In the genomic region with DNA sequence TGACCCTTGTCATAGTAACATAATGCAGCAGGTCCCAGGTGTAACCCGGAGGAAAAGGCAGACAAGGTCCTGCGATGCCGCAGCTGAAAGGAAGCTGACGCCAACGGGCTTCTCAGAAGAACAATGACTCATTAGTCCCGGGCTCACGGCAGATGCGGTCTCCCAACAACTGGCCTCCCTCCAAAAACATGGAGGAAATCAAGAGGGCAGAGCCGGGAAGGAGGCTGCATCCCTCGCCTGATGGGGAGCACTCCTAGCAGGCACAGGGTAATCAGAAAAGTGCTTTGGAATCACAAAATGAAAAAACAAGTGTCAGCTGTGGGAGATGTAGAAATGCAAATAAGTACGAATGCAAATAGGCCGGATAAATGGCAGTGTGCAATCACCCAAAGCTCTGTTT, we compare ENCODE assay signal across 7 cellular contexts.
DNase-seq lines count a peak whose midpoint lies in the region; TF ChIP-seq lines count a peak whose summit lies in the region.

No MANE protein-coding gene starts in this region.

- H2AFZ ChIP-seq in smooth muscle cell (ENCODE audit: low read depth): no peak overlapping the region

- H3K27ac ChIP-seq in subcutaneous abdominal adipose tissue (ENCODE audit: low read depth, low read length) (peak overlapping the region; percentile 61), smooth muscle cell (ENCODE audit: low read depth) (no peak overlapping the region)

- no peak overlapping the region for H3K4me3 ChIP-seq in fibroblast of villous mesenchyme (ENCODE audit: low read depth, low read length)
- H3K4me3 ChIP-seq in subcutaneous abdominal adipose tissue (ENCODE audit: low read depth in 1 of 5, low read length in 5 of 5): peak overlapping the region in 4 of 5 donors; percentile 12 to 57 (median 35)
- no peak overlapping the region for H3K4me3 ChIP-seq in smooth muscle cell

- H3K4me1 ChIP-seq in subcutaneous abdominal adipose tissue (ENCODE audit: control insufficient read depth in 5 of 5, insufficient read depth in 5 of 5, low read length in 5 of 5) (peaks cover 7 to 42% (median 29%) of the 10 kb centered on the region in 5 donors), smooth muscle cell (ENCODE audit: low read depth) (peaks cover 19% of the 10 kb centered on the region)

- WGBS in smooth muscle cell (ENCODE audit: low lambda C conversion rate): 68% methylated on average over 12 of the region's 12 CpGs

- H3K27me3 ChIP-seq in subcutaneous abdominal adipose tissue (ENCODE audit: control insufficient read depth in 5 of 5, insufficient read depth in 4 of 5, low read length in 5 of 5) (no peaks in the 10 kb centered on the region), smooth muscle cell (ENCODE audit: low read depth) (no peaks in the 10 kb centered on the region)

- H4K20me1 ChIP-seq in smooth muscle cell (ENCODE audit: low read depth): no peaks in the 10 kb centered on the region

- no peak overlapping the region for H3K4me2 ChIP-seq in smooth muscle cell

- H3F3A ChIP-seq in smooth muscle cell (ENCODE audit: low read depth): no peaks in the 10 kb centered on the region

- H3K79me2 ChIP-seq in smooth muscle cell (ENCODE audit: low read depth): no peaks in the 10 kb centered on the region

- TF ChIP-seq CTCF in fibroblast of villous mesenchyme (IDR thresholded peaks at IDR 0.05; ENCODE audit: insufficient read depth, low read depth, low read length) (no peak), smooth muscle cell (IDR thresholded peaks at IDR 0.05; ENCODE audit: borderline replicate concordance, insufficient read depth, poor library complexity, severe bottlenecking) (no peak)

- H3K9me3 ChIP-seq in subcutaneous abdominal adipose tissue (ENCODE audit: control insufficient read depth in 5 of 5, low read length in 5 of 5): no peaks in the 10 kb centered on the region
- no peaks in the 10 kb centered on the region for H3K9me3 ChIP-seq in smooth muscle cell (replicated peaks; ENCODE audit: low read depth)

- H3K9ac ChIP-seq in subcutaneous abdominal adipose tissue (ENCODE audit: low read length in 5 of 5) (peak overlapping the region in 1 of 5 donors; percentile 26), smooth muscle cell (ENCODE audit: low read depth) (no peak overlapping the region)

- DNase-seq in HT-29 (ENCODE audit: low spot score) (peak; percentile 46), SK-MEL-5 (ENCODE audit: low read depth, low spot score) (peak; percentile 64), fibroblast of villous mesenchyme (ENCODE audit: low read depth) (peak; percentile 83), smooth muscle cell (lab: John Stamatoyannopoulos, UW; ENCODE audit: unreplicated experiment) (no peak), cortex of kidney (lab: John Stamatoyannopoulos, UW) (no peak), NCI-H1694 treated with DMSO at 0.1 percent for 48 hours (lab: John Stamatoyannopoulos, UW) (no peak)

- in situ Hi-C loops in SK-MEL-5 (cut with HindIII; ENCODE audit: low pct_unique_long_range_greater_than_20kb, low sequenced_read_pairs): no loop called here

- H3K36me3 ChIP-seq in subcutaneous abdominal adipose tissue (ENCODE audit: control insufficient read depth in 5 of 5, insufficient read depth in 5 of 5, low read length in 5 of 5) (no peaks in the 10 kb centered on the region), smooth muscle cell (ENCODE audit: low read depth) (no peaks in the 10 kb centered on the region)

Comparison
In these comparisons a context has a peak if more than half of its experiments do, and no peak if none do; other contexts are left out.
1. DNase-seq: peak in HT-29 (single experiment), SK-MEL-5 (single experiment) and fibroblast of villous mesenchyme (single experiment); none in smooth muscle cell (single experiment), cortex of kidney (single experiment) and NCI-H1694 treated with DMSO at 0.1 percent for 48 hours (single experiment).
2. H3K4me3 ChIP-seq: peak in subcutaneous abdominal adipose tissue (4 of 5); none in fibroblast of villous mesenchyme (single experiment) and smooth muscle cell (single experiment).